ENCODE assay signal across 1 cellular context in the genomic region with DNA sequence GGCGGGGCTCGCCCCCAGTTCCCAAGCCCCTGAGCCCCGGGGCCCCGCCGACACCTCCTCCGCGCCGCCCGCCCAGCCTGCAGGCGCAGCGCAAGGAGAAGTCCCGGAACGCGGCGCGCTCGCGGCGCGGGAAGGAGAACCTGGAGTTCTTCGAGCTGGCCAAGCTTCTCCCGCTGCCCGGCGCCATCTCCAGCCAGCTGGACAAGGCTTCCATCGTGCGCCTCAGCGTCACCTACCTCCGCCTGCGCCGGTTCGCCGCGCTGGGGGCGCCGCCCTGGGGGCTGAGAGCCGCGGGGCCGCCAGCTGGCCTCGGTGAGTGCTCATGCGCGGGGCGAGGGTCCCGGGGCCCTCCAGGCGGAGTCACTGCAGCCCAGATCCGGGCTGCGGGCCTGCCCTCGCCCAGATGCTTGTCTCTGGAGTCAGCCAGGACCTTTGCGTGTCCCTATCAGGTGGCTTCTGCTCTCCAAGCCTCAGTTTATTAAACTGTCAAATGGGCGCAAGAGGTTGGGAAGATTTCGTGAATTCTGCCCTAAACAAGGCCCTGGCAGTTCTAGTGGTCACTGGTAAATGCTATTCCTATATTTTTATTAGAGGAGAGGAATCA.
TF ChIP-seq lines count a peak whose summit lies in the region.

No MANE protein-coding gene starts in this region.

TF ChIP-seq in H1, 55 proteins besides CTCF, POLR2A, EP300 and RAD21 (continued from another document):
- TF ChIP-seq BRCA1 (IDR thresholded peaks at IDR 0.05; ENCODE audit: low read depth, low read length) (no peak), BCL11A (IDR thresholded peaks at IDR 0.05; ENCODE audit: low read depth in 2 of 2, low read length in 2 of 2) (no peak), NANOG (IDR thresholded peaks at IDR 0.05; ENCODE audit: insufficient read depth, low read depth, low read length, poor library complexity, severe bottlenecking) (no peak), FOSL1 (IDR thresholded peaks at IDR 0.05; ENCODE audit: insufficient read depth, low read depth, low read length) (no peak), KDM1A (IDR thresholded peaks at IDR 0.05; ENCODE audit: borderline replicate concordance, low read length) (peak; percentile 91), SP1 (IDR thresholded peaks at IDR 0.05; ENCODE audit: low read depth, low read length) (no peak), CREB1 (IDR thresholded peaks at IDR 0.05) (no peak), KDM4A (IDR thresholded peaks at IDR 0.05; ENCODE audit: low read depth, low read length, severe bottlenecking) (peak; percentile 61), SIRT6 (IDR thresholded peaks at IDR 0.05; ENCODE audit: low read length) (no peak), SAP30 (IDR thresholded peaks at IDR 0.05; ENCODE audit: insufficient read depth, insufficient replicate concordance, low read length) (no peak), TAF7 (optimal IDR thresholded peaks at IDR 0.05; ENCODE audit: borderline replicate concordance, low read depth, low read length) (no peak), SIN3A (conservative IDR thresholded peaks at IDR 0.05 in 1 of 2, IDR thresholded peaks at IDR 0.05 in 1 of 2; ENCODE audit: low read depth in 1 of 2, low read length in 2 of 2) (no peak), RNF2 (IDR thresholded peaks at IDR 0.05; ENCODE audit: borderline replicate concordance, low read depth, low read length, missing control alignments, poor library complexity, severe bottlenecking) (no peak), JUN (IDR thresholded peaks at IDR 0.05; ENCODE audit: low read depth, low read length) (no peak), POLR2AphosphoS5 (IDR thresholded peaks at IDR 0.05; ENCODE audit: low read depth, low read length) (no peak), POU5F1 (IDR thresholded peaks at IDR 0.05; ENCODE audit: low read depth, low read length) (no peak), RBBP5 (IDR thresholded peaks at IDR 0.05; ENCODE audit: borderline replicate concordance, low read depth, low read length) (no peak), RFX5 (IDR thresholded peaks at IDR 0.05; ENCODE audit: borderline replicate concordance, low read depth, low read length) (no peak), GABPA (IDR thresholded peaks at IDR 0.05; ENCODE audit: borderline replicate concordance, insufficient read depth, low read length) (peak; percentile 21; the same call in 1 of the 2 replicates), BACH1 (IDR thresholded peaks at IDR 0.05; ENCODE audit: low read length) (no peak), CHD2 (IDR thresholded peaks at IDR 0.05; ENCODE audit: low read length) (no peak)
- TF ChIP-seq, protein P1, sequence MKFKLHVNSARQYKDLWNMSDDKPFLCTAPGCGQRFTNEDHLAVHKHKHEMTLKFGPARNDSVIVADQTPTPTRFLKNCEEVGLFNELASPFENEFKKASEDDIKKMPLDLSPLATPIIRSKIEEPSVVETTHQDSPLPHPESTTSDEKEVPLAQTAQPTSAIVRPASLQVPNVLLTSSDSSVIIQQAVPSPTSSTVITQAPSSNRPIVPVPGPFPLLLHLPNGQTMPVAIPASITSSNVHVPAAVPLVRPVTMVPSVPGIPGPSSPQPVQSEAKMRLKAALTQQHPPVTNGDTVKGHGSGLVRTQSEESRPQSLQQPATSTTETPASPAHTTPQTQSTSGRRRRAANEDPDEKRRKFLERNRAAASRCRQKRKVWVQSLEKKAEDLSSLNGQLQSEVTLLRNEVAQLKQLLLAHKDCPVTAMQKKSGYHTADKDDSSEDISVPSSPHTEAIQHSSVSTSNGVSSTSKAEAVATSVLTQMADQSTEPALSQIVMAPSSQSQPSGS (IDR thresholded peaks at IDR 0.05; ENCODE audit: low read length): no peak
- TF ChIP-seq, protein P2, sequence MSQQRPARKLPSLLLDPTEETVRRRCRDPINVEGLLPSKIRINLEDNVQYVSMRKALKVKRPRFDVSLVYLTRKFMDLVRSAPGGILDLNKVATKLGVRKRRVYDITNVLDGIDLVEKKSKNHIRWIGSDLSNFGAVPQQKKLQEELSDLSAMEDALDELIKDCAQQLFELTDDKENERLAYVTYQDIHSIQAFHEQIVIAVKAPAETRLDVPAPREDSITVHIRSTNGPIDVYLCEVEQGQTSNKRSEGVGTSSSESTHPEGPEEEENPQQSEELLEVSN (IDR thresholded peaks at IDR 0.05): peak; percentile 79
- TF ChIP-seq, protein P3, sequence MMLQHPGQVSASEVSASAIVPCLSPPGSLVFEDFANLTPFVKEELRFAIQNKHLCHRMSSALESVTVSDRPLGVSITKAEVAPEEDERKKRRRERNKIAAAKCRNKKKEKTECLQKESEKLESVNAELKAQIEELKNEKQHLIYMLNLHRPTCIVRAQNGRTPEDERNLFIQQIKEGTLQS (IDR thresholded peaks at IDR 0.05; ENCODE audit: insufficient read depth, low read depth, low read length): no peak
- TF ChIP-seq, protein P4, sequence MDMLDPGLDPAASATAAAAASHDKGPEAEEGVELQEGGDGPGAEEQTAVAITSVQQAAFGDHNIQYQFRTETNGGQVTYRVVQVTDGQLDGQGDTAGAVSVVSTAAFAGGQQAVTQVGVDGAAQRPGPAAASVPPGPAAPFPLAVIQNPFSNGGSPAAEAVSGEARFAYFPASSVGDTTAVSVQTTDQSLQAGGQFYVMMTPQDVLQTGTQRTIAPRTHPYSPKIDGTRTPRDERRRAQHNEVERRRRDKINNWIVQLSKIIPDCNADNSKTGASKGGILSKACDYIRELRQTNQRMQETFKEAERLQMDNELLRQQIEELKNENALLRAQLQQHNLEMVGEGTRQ (IDR thresholded peaks at IDR 0.05; ENCODE audit: low read length): no peak
